In the genomic region with DNA sequence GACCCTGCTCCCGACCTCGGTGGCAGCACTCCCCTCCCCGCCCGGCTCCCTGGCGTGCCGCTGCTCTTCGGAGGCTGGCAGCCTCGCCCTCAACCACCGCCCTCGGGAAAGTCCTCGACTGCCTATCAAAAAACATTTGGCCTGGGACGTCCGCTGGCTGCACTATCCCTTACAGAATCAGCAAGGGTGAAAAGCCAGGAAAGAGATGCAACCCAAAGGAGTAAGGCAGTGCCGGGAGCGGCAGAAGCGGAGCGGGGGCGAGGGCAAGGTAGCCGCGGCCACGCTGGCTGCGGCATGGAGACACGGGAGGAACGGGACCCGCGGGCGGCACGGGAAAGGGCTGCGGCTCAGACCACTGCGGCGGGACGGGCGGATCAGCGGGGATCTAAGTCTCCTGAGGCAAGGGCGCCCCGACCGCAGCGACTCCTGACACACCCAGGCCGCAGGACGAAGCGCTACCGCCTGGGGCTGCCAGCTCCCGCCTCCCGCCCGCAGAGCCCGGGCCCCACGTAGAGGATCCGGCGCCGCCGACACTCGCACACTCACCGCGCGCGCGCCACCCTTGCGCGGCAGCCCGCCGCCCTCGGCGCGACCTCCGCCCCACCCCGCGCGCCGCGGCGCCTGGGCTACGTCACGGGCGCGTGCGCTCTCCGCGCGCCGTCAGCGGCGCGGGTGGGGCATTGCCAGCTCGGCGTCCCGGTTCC, we compare ENCODE assay signal across 8 cellular contexts. TPM values are rescaled to one million over a fixed set of nuclear protein-coding genes. Genes with fewer than 3 reads are reported as not detected.
A peak's percentile ranks its signal among the peaks of the same experiment; 100 is the strongest.
DNase-seq lines count a peak whose midpoint lies in the region; ATAC-seq and FAIRE-seq lines count a peak whose summit lies in the region.

A gene with protein sequence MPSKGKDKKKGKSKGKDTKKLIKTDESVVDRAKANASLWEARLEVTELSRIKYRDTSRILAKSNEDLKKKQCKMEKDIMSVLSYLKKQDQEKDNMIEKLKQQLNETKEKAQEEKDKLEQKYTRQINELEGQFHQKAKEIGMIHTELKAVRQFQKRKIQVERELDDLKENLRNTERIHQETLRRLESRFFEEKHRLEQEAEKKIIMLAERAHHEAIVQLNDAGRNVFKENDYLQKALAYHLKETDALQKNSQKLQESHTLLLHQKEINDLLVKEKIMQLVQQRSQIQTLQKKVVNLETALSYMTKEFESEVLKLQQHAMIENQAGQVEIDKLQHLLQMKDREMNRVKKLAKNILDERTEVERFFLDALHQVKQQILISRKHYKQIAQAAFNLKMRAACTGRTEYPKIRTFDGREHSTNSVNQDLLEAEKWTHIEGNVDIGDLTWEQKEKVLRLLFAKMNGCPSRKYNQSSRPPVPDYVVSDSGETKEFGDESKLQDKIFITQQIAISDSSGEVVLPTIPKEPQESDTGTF (plus strand): TSS at position 646 of the 704 bp plus-strand sequence. CDS start 130 bp downstream, outside the sequence.
A gene with protein sequence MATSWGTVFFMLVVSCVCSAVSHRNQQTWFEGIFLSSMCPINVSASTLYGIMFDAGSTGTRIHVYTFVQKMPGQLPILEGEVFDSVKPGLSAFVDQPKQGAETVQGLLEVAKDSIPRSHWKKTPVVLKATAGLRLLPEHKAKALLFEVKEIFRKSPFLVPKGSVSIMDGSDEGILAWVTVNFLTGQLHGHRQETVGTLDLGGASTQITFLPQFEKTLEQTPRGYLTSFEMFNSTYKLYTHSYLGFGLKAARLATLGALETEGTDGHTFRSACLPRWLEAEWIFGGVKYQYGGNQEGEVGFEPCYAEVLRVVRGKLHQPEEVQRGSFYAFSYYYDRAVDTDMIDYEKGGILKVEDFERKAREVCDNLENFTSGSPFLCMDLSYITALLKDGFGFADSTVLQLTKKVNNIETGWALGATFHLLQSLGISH (minus strand): TSS at position 585 of the 704 bp plus-strand sequence. CDS start 31,186 bp downstream, outside the sequence.

- ATAC-seq in GM21717 (IDR thresholded peaks at IDR 0.05; ENCODE audit: unreplicated experiment) = peak; percentile 75
- ATAC-seq in naive thymus-derived CD8-positive, alpha-beta T cell = peak; percentile 93 to 94
- peak; percentile 99 for ATAC-seq in stimulated activated memory B cell treated with anti-CD40 and anti-IgM and Interleukin-4, amounts not matched to agents 10 μg/mL and 1 μg/mL and 100 μg/mL, for 72 hours

- DNase-seq in DMS153 (lab: John Stamatoyannopoulos, UW) = peak; percentile 28
- DNase-seq in KBM-7 = peak; percentile 80
- DNase-seq in RCC 7860 (ENCODE audit: low spot score) = peak; percentile 56
- DNase-seq in activated T-helper 1 cell treated with anti-CD3 and anti-CD28 coated beads, Interleukin-12 subunit alpha, Interleukin-12 subunit beta, Interleukin-2, Interleukin-4 antibody, amounts not matched to agents 30 ng/mL and 10 ng/mL and 1 ng/mL, durations not matched to agents 14 hours and 24 hours and 36 hours (ENCODE audit: low spot score) = peak; percentile 85
- DNase-seq in fibroblast of gingiva (ENCODE audit: low read depth) = peak; percentile 92
- DNase-seq in naive thymus-derived CD8-positive, alpha-beta T cell = peak; percentile 79 to 92 (median 85)

- peak within 1 kb of the TSS; percentile 97 for H3K27ac Mint-ChIP-seq in activated T-helper 1 cell treated with anti-CD3 and anti-CD28 coated beads, Interleukin-12 subunit alpha, Interleukin-12 subunit beta, Interleukin-2, Interleukin-4 antibody, amounts not matched to agents 30 ng/mL and 10 ng/mL and 1 ng/mL, durations not matched to agents 14 hours and 24 hours and 36 hours
- H3K27ac Mint-ChIP-seq in naive thymus-derived CD8-positive, alpha-beta T cell = peak within 1 kb of the TSS; percentile 90 to 98 (median 96)
- H3K27ac Mint-ChIP-seq in stimulated activated memory B cell treated with anti-CD40 and anti-IgM and Interleukin-4, amounts not matched to agents 10 μg/mL and 1 μg/mL and 100 μg/mL, for 72 hours = peak within 1 kb of the TSS; percentile 92

- in situ Hi-C loops in KBM-7 (cut with MboI; ENCODE audit: low pct_unique_long_range_greater_than_20kb, low sequenced_read_pairs) = no loop called here

- peak within 1 kb of the TSS; percentile 95 for H3K4me3 Mint-ChIP-seq in activated T-helper 1 cell treated with anti-CD3 and anti-CD28 coated beads, Interleukin-12 subunit alpha, Interleukin-12 subunit beta, Interleukin-2, Interleukin-4 antibody, amounts not matched to agents 30 ng/mL and 10 ng/mL and 1 ng/mL, durations not matched to agents 14 hours and 24 hours and 36 hours
- peak within 1 kb of the TSS; percentile 85 to 97 (median 94) for H3K4me3 Mint-ChIP-seq in naive thymus-derived CD8-positive, alpha-beta T cell
- H3K4me3 Mint-ChIP-seq in stimulated activated memory B cell treated with anti-CD40 and anti-IgM and Interleukin-4, amounts not matched to agents 10 μg/mL and 1 μg/mL and 100 μg/mL, for 72 hours = peak within 1 kb of the TSS; percentile 91

- H3K36me3 Mint-ChIP-seq in activated T-helper 1 cell treated with anti-CD3 and anti-CD28 coated beads, Interleukin-12 subunit alpha, Interleukin-12 subunit beta, Interleukin-2, Interleukin-4 antibody, amounts not matched to agents 30 ng/mL and 10 ng/mL and 1 ng/mL, durations not matched to agents 14 hours and 24 hours and 36 hours (ENCODE audit: low read depth) = no peaks in the 10 kb centered on the region
- H3K36me3 Mint-ChIP-seq in naive thymus-derived CD8-positive, alpha-beta T cell = peaks cover 0 to 2% (median 0%) of the 10 kb centered on the region in 3 donors
- no peaks in the 10 kb centered on the region for H3K36me3 Mint-ChIP-seq in stimulated activated memory B cell treated with anti-CD40 and anti-IgM and Interleukin-4, amounts not matched to agents 10 μg/mL and 1 μg/mL and 100 μg/mL, for 72 hours

- no peak for FAIRE-seq in RCC 7860 (lab: Jason Lieb, UNC)

- peaks cover 3% of the 10 kb centered on the region for H3K27me3 Mint-ChIP-seq in activated T-helper 1 cell treated with anti-CD3 and anti-CD28 coated beads, Interleukin-12 subunit alpha, Interleukin-12 subunit beta, Interleukin-2, Interleukin-4 antibody, amounts not matched to agents 30 ng/mL and 10 ng/mL and 1 ng/mL, durations not matched to agents 14 hours and 24 hours and 36 hours (ENCODE audit: insufficient read depth)
- no peaks in the 10 kb centered on the region for H3K27me3 Mint-ChIP-seq in naive thymus-derived CD8-positive, alpha-beta T cell
- H3K27me3 Mint-ChIP-seq in stimulated activated memory B cell treated with anti-CD40 and anti-IgM and Interleukin-4, amounts not matched to agents 10 μg/mL and 1 μg/mL and 100 μg/mL, for 72 hours = no peaks in the 10 kb centered on the region

- peaks cover 17% of the 10 kb centered on the region for H3K4me1 Mint-ChIP-seq in activated T-helper 1 cell treated with anti-CD3 and anti-CD28 coated beads, Interleukin-12 subunit alpha, Interleukin-12 subunit beta, Interleukin-2, Interleukin-4 antibody, amounts not matched to agents 30 ng/mL and 10 ng/mL and 1 ng/mL, durations not matched to agents 14 hours and 24 hours and 36 hours (ENCODE audit: low read depth)
- H3K4me1 Mint-ChIP-seq in naive thymus-derived CD8-positive, alpha-beta T cell = peaks cover 3 to 19% (median 14%) of the 10 kb centered on the region in 4 donors
- peaks cover 16% of the 10 kb centered on the region for H3K4me1 Mint-ChIP-seq in stimulated activated memory B cell treated with anti-CD40 and anti-IgM and Interleukin-4, amounts not matched to agents 10 μg/mL and 1 μg/mL and 100 μg/mL, for 72 hours

- POLR2A ChIA-PET in naive thymus-derived CD8-positive, alpha-beta T cell (lab: Charles Lee) = interaction anchor here (0.6 to 1.5 kb wide), 7 partner anchors 8 to 527 kb away, joined by 3 to 6 read pairs (median 4); a partner anchor contains a TSS

- no peaks in the 10 kb centered on the region for H3K9me3 Mint-ChIP-seq in activated T-helper 1 cell treated with anti-CD3 and anti-CD28 coated beads, Interleukin-12 subunit alpha, Interleukin-12 subunit beta, Interleukin-2, Interleukin-4 antibody, amounts not matched to agents 30 ng/mL and 10 ng/mL and 1 ng/mL, durations not matched to agents 14 hours and 24 hours and 36 hours
- no peaks in the 10 kb centered on the region for H3K9me3 Mint-ChIP-seq in naive thymus-derived CD8-positive, alpha-beta T cell
- H3K9me3 Mint-ChIP-seq in stimulated activated memory B cell treated with anti-CD40 and anti-IgM and Interleukin-4, amounts not matched to agents 10 μg/mL and 1 μg/mL and 100 μg/mL, for 72 hours = no peaks in the 10 kb centered on the region

- intact Hi-C loops in activated T-helper 1 cell treated with anti-CD3 and anti-CD28 coated beads, Interleukin-12 subunit alpha, Interleukin-12 subunit beta, Interleukin-2, Interleukin-4 antibody, amounts not matched to agents 30 ng/mL and 10 ng/mL and 1 ng/mL, durations not matched to agents 14 hours and 24 hours and 36 hours (cut with micrococcal nuclease) = loop anchor here (1.0 to 5.0 kb wide), 6 partner anchors 19 to 528 kb away; a partner anchor contains a TSS

RNA-seq across cellular contexts. Expression of the first gene that starts in this region (rescaled TPM):
- total RNA-seq in activated T-helper 1 cell treated with anti-CD3 and anti-CD28 coated beads, Interleukin-12 subunit alpha, Interleukin-12 subunit beta, Interleukin-2, Interleukin-4 antibody, amounts not matched to agents 30 ng/mL and 10 ng/mL and 1 ng/mL, durations not matched to agents 14 hours and 24 hours and 36 hours = 0.51 and 0.88 TPM in 2 replicates
- total RNA-seq in naive thymus-derived CD8-positive, alpha-beta T cell = 1 to 10 TPM; 3.0 to 4.4 TPM
- polyA plus RNA-seq in naive thymus-derived CD8-positive, alpha-beta T cell = 1 to 10 TPM; 3.8 to 9.4 (median 3.8) TPM

RNA-seq across cellular contexts. Expression of the second gene that starts in this region (rescaled TPM):
- total RNA-seq in activated T-helper 1 cell treated with anti-CD3 and anti-CD28 coated beads, Interleukin-12 subunit alpha, Interleukin-12 subunit beta, Interleukin-2, Interleukin-4 antibody, amounts not matched to agents 30 ng/mL and 10 ng/mL and 1 ng/mL, durations not matched to agents 14 hours and 24 hours and 36 hours = 10.7 and 12.2 TPM in 2 replicates
- total RNA-seq in naive thymus-derived CD8-positive, alpha-beta T cell = 10 to 100 TPM; 16.2 to 18.6 TPM
- polyA plus RNA-seq in naive thymus-derived CD8-positive, alpha-beta T cell = 1 to 10 TPM; 5.1 to 5.8 (median 5.3) TPM

Comparison
In these comparisons a context has a peak if more than half of its experiments do, and no peak if none do; other contexts are left out.
1. Peak in every context shown above with its lines: DNase-seq and ATAC-seq.
2. DNase-seq: peak in every context shown above with its lines; median percentile 92 in fibroblast of gingiva; 85 in activated T-helper 1 cell treated with anti-CD3 and anti-CD28 coated beads, Interleukin-12 subunit alpha, Interleukin-12 subunit beta, Interleukin-2, Interleukin-4 antibody, amounts not matched to agents 30 ng/mL and 10 ng/mL and 1 ng/mL, durations not matched to agents 14 hours and 24 hours and 36 hours; 85 in naive thymus-derived CD8-positive, alpha-beta T cell; 80 in KBM-7; 56 in RCC 7860; 28 in DMS153.